Comparison of ENCODE assay signal across 11 cellular contexts in the genomic region with DNA sequence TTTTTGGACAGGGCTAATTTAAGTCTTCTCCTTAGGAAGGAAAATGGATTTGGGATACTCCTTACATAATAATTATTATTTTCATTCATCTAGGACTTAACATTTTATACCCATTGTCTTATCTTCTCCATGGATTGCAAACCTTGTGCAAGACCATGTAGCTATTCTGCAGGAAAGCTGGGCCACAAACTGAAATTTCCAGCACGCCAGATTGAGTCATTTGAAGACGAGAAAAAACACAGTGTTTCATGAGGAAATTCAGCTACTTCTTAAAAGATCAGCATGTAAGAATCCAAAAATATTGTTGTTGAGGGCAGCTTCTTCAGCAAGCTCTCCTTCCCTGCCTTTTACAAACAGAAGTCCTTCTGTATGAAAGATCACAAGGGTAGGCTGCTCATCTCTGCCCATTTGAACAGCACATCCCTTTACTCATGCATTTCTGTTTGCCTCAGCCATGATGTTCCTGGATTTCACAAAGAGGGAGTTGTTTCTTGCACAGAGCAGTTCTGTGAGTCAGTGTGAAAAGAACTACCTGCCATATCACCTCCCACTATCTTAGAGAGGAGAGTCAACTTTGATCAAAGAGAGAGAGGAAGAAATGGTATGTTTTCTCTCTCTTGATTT.
DNase-seq lines count a peak whose midpoint lies in the region; ATAC-seq and TF ChIP-seq lines count a peak whose summit lies in the region.
"Had no signal": no experiment of that assay in that cellular context is flagged by ENCODE, and none has a peak within 500 bp of the region (broad histone marks: within the 10 kb centered on the region; RNA-seq: fewer than 3 reads in every experiment).

No MANE protein-coding gene starts in this region.

- intact Hi-C loops in CD4-positive, alpha-beta T cell (cut with DNase I, micrococcal nuclease), result loop anchor here in 1 of 2 experiments (2.0 kb wide), 1 partner anchor 14 kb away; no protein-coding TSS in a partner anchor
- intact Hi-C loops in natural killer cell (cut with micrococcal nuclease), result no loop called here

- peaks cover 48% of the 10 kb centered on the region for H3K4me1 Mint-ChIP-seq in CD4-positive, alpha-beta T cell (ENCODE audit: low read depth)
- H3K4me1 Mint-ChIP-seq in natural killer cell, result peaks cover 23 to 27% of the 10 kb centered on the region in 2 donors

- peak overlapping the region; percentile 66 for H3K4me3 Mint-ChIP-seq in CD4-positive, alpha-beta T cell
- peak overlapping the region; percentile 33 for H3K4me3 Mint-ChIP-seq in natural killer cell

- no peaks in the 10 kb centered on the region for H3K9me3 ChIP-seq in CD4-positive, alpha-beta T cell (ENCODE audit: control insufficient read depth, low read length)
- H3K9me3 ChIP-seq: psoas muscle had no signal

- DNase-seq in CD4-positive, alpha-beta T cell, result no peak
- DNase-seq in NCI-H226, result peak; percentile 64
- peak in 17 of 61 donors; percentile 2 to 64 (median 29) for DNase-seq in caudate nucleus (lab: John Stamatoyannopoulos, UW)
- no peak for DNase-seq in natural killer cell
- DNase-seq in T-helper 9 cell, result no peak
- no peak for DNase-seq in effector CD4-positive, alpha-beta T cell
- DNase-seq: NCI-H1436, psoas muscle had no signal

- peaks cover 3% of the 10 kb centered on the region for H3K9me3 Mint-ChIP-seq in CD4-positive, alpha-beta T cell
- H3K9me3 Mint-ChIP-seq in natural killer cell, result no peaks in the 10 kb centered on the region

- POLR2A ChIA-PET in CD4-positive, alpha-beta T cell (lab: Charles Lee), result interaction anchor here (0.8 to 2.6 kb wide), 20 partner anchors 10 to 774 kb away, joined by 3 to 47 read pairs (median 6); a partner anchor contains a TSS

- TF ChIP-seq CTCF in CD4-positive, alpha-beta T cell (IDR thresholded peaks at IDR 0.05), result no peak
- TF ChIP-seq CTCF in natural killer cell (IDR thresholded peaks at IDR 0.05), result no peak

- no peaks in the 10 kb centered on the region for H3K36me3 Mint-ChIP-seq in CD4-positive, alpha-beta T cell (ENCODE audit: low read depth)
- no peaks in the 10 kb centered on the region for H3K36me3 Mint-ChIP-seq in natural killer cell

- peak overlapping the region; percentile 78 for H3K27ac ChIP-seq in CD4-positive, alpha-beta T cell (ENCODE audit: low read depth, low read length)
- peak overlapping the region; percentile 85 for H3K27ac ChIP-seq in caudate nucleus (ENCODE audit: low read depth, low read length)
- H3K27ac ChIP-seq: psoas muscle, SK-N-MC had no signal

- H3K27me3 ChIP-seq in CD4-positive, alpha-beta T cell (ENCODE audit: control insufficient read depth, insufficient read depth, low read length), result no peaks in the 10 kb centered on the region

- CTCF ChIA-PET in CD4-positive, alpha-beta T cell (lab: Charles Lee), result interaction anchor here (1.0 to 1.3 kb wide), 5 partner anchors 26 to 545 kb away, joined by 3 to 4 read pairs (median 3); no protein-coding TSS in a partner anchor

- H3K27ac Mint-ChIP-seq in CD4-positive, alpha-beta T cell, result peak overlapping the region; percentile 92
- peak overlapping the region; percentile 80 to 82 for H3K27ac Mint-ChIP-seq in natural killer cell

- no peaks in the 10 kb centered on the region for H3K27me3 Mint-ChIP-seq in CD4-positive, alpha-beta T cell
- H3K27me3 Mint-ChIP-seq in natural killer cell (ENCODE audit: low read depth in 2 of 2), result no peaks in the 10 kb centered on the region

- peak; percentile 33 for ATAC-seq in CD4-positive, alpha-beta T cell (ENCODE audit: poor library complexity)
- ATAC-seq in natural killer cell (no peak), GM19467 (IDR thresholded peaks at IDR 0.05; ENCODE audit: unreplicated experiment) (no peak), GM21381 (IDR thresholded peaks at IDR 0.05; ENCODE audit: unreplicated experiment) (no peak)
- ATAC-seq: psoas muscle had no signal
